ENCODE assay signal across 1 cellular context in the genomic region with DNA sequence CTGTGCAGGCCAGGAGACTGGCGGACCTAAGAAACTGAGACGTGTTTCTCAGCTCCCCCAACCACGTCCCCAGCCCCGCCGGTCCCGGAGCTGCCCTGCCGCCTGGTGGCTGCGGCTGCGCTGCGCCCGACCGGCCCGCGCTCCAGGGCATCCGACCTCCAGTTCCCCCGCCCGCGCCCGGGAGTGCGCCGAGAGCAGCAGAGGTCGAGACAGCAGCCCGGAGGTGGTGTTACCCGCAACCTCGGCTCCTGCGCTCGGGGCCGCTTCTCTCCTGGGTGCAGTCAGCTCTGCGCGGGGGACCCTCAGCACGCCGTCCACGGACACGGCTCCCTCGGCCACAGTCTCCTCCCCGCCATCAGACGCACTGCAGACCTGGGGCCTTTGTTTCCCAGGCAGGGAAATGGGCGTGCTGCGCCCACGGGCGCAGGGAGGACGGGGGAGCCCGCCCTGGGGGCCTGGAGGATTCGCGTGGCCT.
A peak's percentile ranks its signal among the peaks of the same experiment; 100 is the strongest.
TF ChIP-seq lines count a peak whose summit lies in the region.

No MANE protein-coding gene starts in this region.

TF ChIP-seq in A549, 52 proteins besides CTCF, POLR2A, EP300 and RAD21 (continued from another document):
- TF ChIP-seq, protein P1, sequence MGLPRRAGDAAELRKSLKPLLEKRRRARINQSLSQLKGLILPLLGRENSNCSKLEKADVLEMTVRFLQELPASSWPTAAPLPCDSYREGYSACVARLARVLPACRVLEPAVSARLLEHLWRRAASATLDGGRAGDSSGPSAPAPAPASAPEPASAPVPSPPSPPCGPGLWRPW (IDR thresholded peaks at IDR 0.05), result no peak
- TF ChIP-seq RCOR1 (IDR thresholded peaks at IDR 0.05; ENCODE audit: low read depth, low read length) (no peak), GATA3 (IDR thresholded peaks at IDR 0.05; ENCODE audit: borderline replicate concordance) (no peak; the same call in 1 of the 2 replicates), MAFK (IDR thresholded peaks at IDR 0.05; ENCODE audit: partially characterized antibody) (no peak), PHF8 (IDR thresholded peaks at IDR 0.05; ENCODE audit: borderline replicate concordance, low read depth) (0 out of 2 replicates have a peak, but pooled peaks have one; percentile 30), NR3C1 (IDR thresholded peaks at IDR 0.05) (no peak), MYC (IDR thresholded peaks at IDR 0.05; ENCODE audit: borderline replicate concordance, low read length) (peak; percentile 45; the same call in 1 of the 2 replicates), HOXB5 (CRISPR knock-in tag; IDR thresholded peaks at IDR 0.05) (peak; percentile 14; the same call in 1 of the 2 replicates), BHLHE40 (IDR thresholded peaks at IDR 0.05; ENCODE audit: low read depth, low read length) (no peak), CHD4 (IDR thresholded peaks at IDR 0.05; ENCODE audit: borderline replicate concordance) (peak; percentile 77; the same call in 1 of the 2 replicates), ZNF302 (CRISPR knock-in tag; IDR thresholded peaks at IDR 0.05) (no peak), FOXS1 (CRISPR knock-in tag; IDR thresholded peaks at IDR 0.05) (no peak), RARB (CRISPR knock-in tag; IDR thresholded peaks at IDR 0.05) (0 out of 2 replicates have a peak, but pooled peaks have one; percentile 43), CBX8 (IDR thresholded peaks at IDR 0.05) (no peak), TP53 (CRISPR knock-in tag; IDR thresholded peaks at IDR 0.05) (no peak), KDM5A (IDR thresholded peaks at IDR 0.05) (no peak), HOXA7 (CRISPR knock-in tag; IDR thresholded peaks at IDR 0.05) (peak; percentile 89), NFE2L2 (conservative IDR thresholded peaks at IDR 0.05; ENCODE audit: low read length) (no peak)
- TF ChIP-seq, protein P2, sequence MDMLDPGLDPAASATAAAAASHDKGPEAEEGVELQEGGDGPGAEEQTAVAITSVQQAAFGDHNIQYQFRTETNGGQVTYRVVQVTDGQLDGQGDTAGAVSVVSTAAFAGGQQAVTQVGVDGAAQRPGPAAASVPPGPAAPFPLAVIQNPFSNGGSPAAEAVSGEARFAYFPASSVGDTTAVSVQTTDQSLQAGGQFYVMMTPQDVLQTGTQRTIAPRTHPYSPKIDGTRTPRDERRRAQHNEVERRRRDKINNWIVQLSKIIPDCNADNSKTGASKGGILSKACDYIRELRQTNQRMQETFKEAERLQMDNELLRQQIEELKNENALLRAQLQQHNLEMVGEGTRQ (IDR thresholded peaks at IDR 0.05), result no peak
- TF ChIP-seq, protein P3, sequence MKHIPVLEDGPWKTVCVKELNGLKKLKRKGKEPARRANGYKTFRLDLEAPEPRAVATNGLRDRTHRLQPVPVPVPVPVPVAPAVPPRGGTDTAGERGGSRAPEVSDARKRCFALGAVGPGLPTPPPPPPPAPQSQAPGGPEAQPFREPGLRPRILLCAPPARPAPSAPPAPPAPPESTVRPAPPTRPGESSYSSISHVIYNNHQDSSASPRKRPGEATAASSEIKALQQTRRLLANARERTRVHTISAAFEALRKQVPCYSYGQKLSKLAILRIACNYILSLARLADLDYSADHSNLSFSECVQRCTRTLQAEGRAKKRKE (CRISPR knock-in tag; IDR thresholded peaks at IDR 0.05; ENCODE audit: low read depth), result no peak
- TF ChIP-seq, protein P4, sequence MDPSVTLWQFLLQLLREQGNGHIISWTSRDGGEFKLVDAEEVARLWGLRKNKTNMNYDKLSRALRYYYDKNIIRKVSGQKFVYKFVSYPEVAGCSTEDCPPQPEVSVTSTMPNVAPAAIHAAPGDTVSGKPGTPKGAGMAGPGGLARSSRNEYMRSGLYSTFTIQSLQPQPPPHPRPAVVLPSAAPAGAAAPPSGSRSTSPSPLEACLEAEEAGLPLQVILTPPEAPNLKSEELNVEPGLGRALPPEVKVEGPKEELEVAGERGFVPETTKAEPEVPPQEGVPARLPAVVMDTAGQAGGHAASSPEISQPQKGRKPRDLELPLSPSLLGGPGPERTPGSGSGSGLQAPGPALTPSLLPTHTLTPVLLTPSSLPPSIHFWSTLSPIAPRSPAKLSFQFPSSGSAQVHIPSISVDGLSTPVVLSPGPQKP (IDR thresholded peaks at IDR 0.05; ENCODE audit: low read depth, low read length), result no peak
- TF ChIP-seq, protein P5, sequence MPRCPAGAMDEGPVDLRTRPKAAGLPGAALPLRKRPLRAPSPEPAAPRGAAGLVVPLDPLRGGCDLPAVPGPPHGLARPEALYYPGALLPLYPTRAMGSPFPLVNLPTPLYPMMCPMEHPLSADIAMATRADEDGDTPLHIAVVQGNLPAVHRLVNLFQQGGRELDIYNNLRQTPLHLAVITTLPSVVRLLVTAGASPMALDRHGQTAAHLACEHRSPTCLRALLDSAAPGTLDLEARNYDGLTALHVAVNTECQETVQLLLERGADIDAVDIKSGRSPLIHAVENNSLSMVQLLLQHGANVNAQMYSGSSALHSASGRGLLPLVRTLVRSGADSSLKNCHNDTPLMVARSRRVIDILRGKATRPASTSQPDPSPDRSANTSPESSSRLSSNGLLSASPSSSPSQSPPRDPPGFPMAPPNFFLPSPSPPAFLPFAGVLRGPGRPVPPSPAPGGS (IDR thresholded peaks at IDR 0.05), result no peak
- TF ChIP-seq, protein P6, sequence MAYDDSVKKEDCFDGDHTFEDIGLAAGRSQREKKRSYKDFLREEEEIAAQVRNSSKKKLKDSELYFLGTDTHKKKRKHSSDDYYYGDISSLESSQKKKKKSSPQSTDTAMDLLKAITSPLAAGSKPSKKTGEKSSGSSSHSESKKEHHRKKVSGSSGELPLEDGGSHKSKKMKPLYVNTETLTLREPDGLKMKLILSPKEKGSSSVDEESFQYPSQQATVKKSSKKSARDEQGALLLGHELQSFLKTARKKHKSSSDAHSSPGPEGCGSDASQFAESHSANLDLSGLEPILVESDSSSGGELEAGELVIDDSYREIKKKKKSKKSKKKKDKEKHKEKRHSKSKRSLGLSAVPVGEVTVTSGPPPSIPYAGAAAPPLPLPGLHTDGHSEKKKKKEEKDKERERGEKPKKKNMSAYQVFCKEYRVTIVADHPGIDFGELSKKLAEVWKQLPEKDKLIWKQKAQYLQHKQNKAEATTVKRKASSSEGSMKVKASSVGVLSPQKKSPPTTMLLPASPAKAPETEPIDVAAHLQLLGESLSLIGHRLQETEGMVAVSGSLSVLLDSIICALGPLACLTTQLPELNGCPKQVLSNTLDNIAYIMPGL (CRISPR knock-in tag; IDR thresholded peaks at IDR 0.05; ENCODE audit: borderline replicate concordance), result peak; percentile 59; the same call in 1 of the 2 replicates
- TF ChIP-seq, protein P7, sequence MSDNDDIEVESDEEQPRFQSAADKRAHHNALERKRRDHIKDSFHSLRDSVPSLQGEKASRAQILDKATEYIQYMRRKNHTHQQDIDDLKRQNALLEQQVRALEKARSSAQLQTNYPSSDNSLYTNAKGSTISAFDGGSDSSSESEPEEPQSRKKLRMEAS (IDR thresholded peaks at IDR 0.05), result peak; percentile 33; the same call in 1 of the 2 replicates
TF ChIP-seq in A549: peak in this region for 16.
